Comparison of ENCODE assay signal across 2 cellular contexts in the genomic region with DNA sequence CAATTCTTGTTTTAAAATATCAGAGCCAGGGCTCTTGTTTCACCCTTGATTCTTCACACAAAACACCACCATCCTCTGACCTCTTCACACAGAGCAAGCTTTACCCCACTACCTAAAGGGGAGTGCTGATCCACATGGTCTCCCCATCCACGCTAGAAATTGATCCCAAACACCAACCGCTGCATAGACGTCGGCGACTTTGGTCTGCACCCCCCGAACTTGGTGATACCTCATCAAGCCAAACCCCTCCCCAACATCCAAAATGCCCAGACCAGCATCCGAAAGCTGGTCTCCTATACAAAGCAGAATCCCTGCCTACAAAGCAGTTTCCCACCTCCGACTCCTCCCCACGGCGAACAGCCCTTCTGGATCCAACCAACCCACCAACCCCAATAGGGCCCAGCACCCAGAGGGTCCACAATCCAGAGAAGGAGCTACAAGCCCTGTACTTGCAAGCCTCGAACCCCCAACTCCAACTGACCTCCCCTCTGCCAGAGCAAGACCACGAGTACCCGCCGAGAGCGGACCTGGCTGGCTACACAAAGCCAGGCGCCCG.
A peak's percentile ranks its signal among the peaks of the same experiment; 100 is the strongest.
TF ChIP-seq lines count a peak whose summit lies in the region.

No MANE protein-coding gene starts in this region.

TF ChIP-seq in A549, 52 proteins besides CTCF, POLR2A, EP300 and RAD21:
- no peak for TF ChIP-seq HOXA7 (CRISPR knock-in tag; IDR thresholded peaks at IDR 0.05)
- TF ChIP-seq RARB (CRISPR knock-in tag; IDR thresholded peaks at IDR 0.05): no peak
- TF ChIP-seq BCL3 (IDR thresholded peaks at IDR 0.05): no peak
- TF ChIP-seq JUN (IDR thresholded peaks at IDR 0.05): no peak
- TF ChIP-seq SMC3 (IDR thresholded peaks at IDR 0.05): no peak
- TF ChIP-seq CBX2 (IDR thresholded peaks at IDR 0.05; ENCODE audit: borderline replicate concordance, low read depth): no peak

TF ChIP-seq in GM12878, 131 proteins besides CTCF, POLR2A, EP300 and RAD21:
- peak; percentile 85 for TF ChIP-seq MLLT1 (IDR thresholded peaks at IDR 0.05)
- TF ChIP-seq, protein P1, sequence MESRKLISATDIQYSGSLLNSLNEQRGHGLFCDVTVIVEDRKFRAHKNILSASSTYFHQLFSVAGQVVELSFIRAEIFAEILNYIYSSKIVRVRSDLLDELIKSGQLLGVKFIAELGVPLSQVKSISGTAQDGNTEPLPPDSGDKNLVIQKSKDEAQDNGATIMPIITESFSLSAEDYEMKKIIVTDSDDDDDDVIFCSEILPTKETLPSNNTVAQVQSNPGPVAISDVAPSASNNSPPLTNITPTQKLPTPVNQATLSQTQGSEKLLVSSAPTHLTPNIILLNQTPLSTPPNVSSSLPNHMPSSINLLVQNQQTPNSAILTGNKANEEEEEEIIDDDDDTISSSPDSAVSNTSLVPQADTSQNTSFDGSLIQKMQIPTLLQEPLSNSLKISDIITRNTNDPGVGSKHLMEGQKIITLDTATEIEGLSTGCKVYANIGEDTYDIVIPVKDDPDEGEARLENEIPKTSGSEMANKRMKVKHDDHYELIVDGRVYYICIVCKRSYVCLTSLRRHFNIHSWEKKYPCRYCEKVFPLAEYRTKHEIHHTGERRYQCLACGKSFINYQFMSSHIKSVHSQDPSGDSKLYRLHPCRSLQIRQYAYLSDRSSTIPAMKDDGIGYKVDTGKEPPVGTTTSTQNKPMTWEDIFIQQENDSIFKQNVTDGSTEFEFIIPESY (IDR thresholded peaks at IDR 0.05): no peak
- TF ChIP-seq RFX5 (IDR thresholded peaks at IDR 0.05; ENCODE audit: low read depth, low read length): no peak
